ENCODE assay signal across 8 cellular contexts in the genomic region with DNA sequence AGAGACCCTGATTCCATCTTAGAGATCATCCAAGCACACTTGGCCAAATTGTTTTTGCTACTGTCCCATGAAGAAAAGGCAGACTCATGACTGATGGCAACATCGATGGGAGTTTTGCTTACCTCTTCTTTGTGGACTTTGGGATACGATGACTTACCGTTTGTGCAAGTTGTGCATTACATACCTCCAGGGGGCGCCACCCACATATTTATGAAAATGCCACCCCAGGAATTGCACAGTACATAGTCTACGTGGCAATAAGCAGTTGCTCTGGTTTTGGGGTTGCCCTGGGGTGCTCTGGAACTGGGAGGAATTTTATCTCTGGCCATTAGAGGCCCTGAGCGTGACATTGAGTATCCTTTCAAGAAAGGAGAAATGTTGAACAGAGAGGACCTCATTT.
DNase-seq lines count a peak whose midpoint lies in the region; ATAC-seq and TF ChIP-seq lines count a peak whose summit lies in the region.
"Not testable (repeated sequence)": the region's sequence is repeated elsewhere in the genome, so short reads cannot be mapped to it uniquely, and the experiment has no call there.

No MANE protein-coding gene starts in this region.

- not testable (repeated sequence) for H3K9ac ChIP-seq in MM.1S (ENCODE audit: low read length)

- ATAC-seq in RWPE2 (ENCODE audit: low read depth); activated CD8-positive, alpha-beta T cell treated with anti-CD3 and anti-CD28 coated beads, Interleukin-2, amount 10 ng/mL, durations not matched to agents 7 days and 5 days: not testable (repeated sequence)

- TF ChIP-seq CTCF in DOHH2 (IDR thresholded peaks at IDR 0.05; ENCODE audit: low read depth, low read length, poor library complexity, severe bottlenecking) = peak; percentile 62
- peak; percentile 42 for TF ChIP-seq CTCF in MM.1S (IDR thresholded peaks at IDR 0.05; ENCODE audit: low read length)
- TF ChIP-seq CTCF in RWPE2 (IDR thresholded peaks at IDR 0.05; ENCODE audit: poor library complexity, severe bottlenecking) = peak; percentile 35
- peak; percentile 47 for TF ChIP-seq CTCF in MCF 10A (IDR thresholded peaks at IDR 0.05; ENCODE audit: unreplicated experiment)
- peak; percentile 46 for TF ChIP-seq CTCF in hepatocyte (IDR thresholded peaks at IDR 0.05; ENCODE audit: poor library complexity)

- not testable (repeated sequence) for BruUV-seq in MCF 10A (replicated peaks; lab: Mats Ljungman, UMichigan)

- H3F3A ChIP-seq in DOHH2 (ENCODE audit: control insufficient read depth, insufficient read depth); MM.1S (ENCODE audit: insufficient read depth, low read length): not testable (repeated sequence)

- not testable (repeated sequence) for H3K9me3 ChIP-seq in DOHH2 (ENCODE audit: control insufficient read depth, insufficient read depth, low read length); MM.1S (replicated peaks; ENCODE audit: insufficient read depth, low read length); RWPE2 (ENCODE audit: severe bottlenecking); hepatocyte (ENCODE audit: low read depth)

- POLR2A ChIA-PET in activated CD8-positive, alpha-beta T cell treated with anti-CD3 and anti-CD28 coated beads, Interleukin-2, amount 10 ng/mL, durations not matched to agents 7 days and 5 days (lab: Charles Lee); MCF 10A (lab: Yijun Ruan, JAX): not testable (repeated sequence)

- CTCF ChIA-PET in activated CD8-positive, alpha-beta T cell treated with anti-CD3 and anti-CD28 coated beads, Interleukin-2, amount 10 ng/mL, durations not matched to agents 7 days and 5 days (lab: Charles Lee) = not testable (repeated sequence)
- CTCF ChIA-PET in MCF 10A (lab: Yijun Ruan, JAX) = interaction anchor here (0.9 to 1.0 kb wide), 2 partner anchors 135 to 381 kb away, joined by 4 read pairs; no protein-coding TSS in a partner anchor

- H3K9me2 ChIP-seq in DOHH2 (replicated peaks; ENCODE audit: control insufficient read depth, low read length); MM.1S (replicated peaks; ENCODE audit: insufficient read depth, low read length); hepatocyte (replicated peaks; ENCODE audit: insufficient read depth): not testable (repeated sequence)

- not testable (repeated sequence) for H3K36me3 Mint-ChIP-seq in activated CD8-positive, alpha-beta T cell treated with anti-CD3 and anti-CD28 coated beads, Interleukin-2, amount 10 ng/mL, durations not matched to agents 7 days and 5 days (ENCODE audit: low read depth); MCF 10A (ENCODE audit: insufficient read depth, unreplicated experiment)

- H3K4me1 Mint-ChIP-seq in activated CD8-positive, alpha-beta T cell treated with anti-CD3 and anti-CD28 coated beads, Interleukin-2, amount 10 ng/mL, durations not matched to agents 7 days and 5 days (ENCODE audit: low read depth); MCF 10A (ENCODE audit: insufficient read depth, unreplicated experiment): not testable (repeated sequence)

- H2AFZ ChIP-seq in MM.1S (ENCODE audit: low read length); hepatocyte: not testable (repeated sequence)

- not testable (repeated sequence) for H3K36me3 ChIP-seq in DOHH2 (ENCODE audit: control insufficient read depth, low read length); MM.1S (replicated peaks; ENCODE audit: insufficient read depth, low read length); RWPE2 (ENCODE audit: low read depth); hepatocyte (replicated peaks; ENCODE audit: insufficient read depth, low read depth)

- not testable (repeated sequence) for H3K9me3 Mint-ChIP-seq in activated CD8-positive, alpha-beta T cell treated with anti-CD3 and anti-CD28 coated beads, Interleukin-2, amount 10 ng/mL, durations not matched to agents 7 days and 5 days (ENCODE audit: insufficient read depth); MCF 10A (ENCODE audit: unreplicated experiment)

- H3K27me3 Mint-ChIP-seq in activated CD8-positive, alpha-beta T cell treated with anti-CD3 and anti-CD28 coated beads, Interleukin-2, amount 10 ng/mL, durations not matched to agents 7 days and 5 days (ENCODE audit: low read depth) = not testable (repeated sequence)
- H3K27me3 Mint-ChIP-seq in MCF 10A (ENCODE audit: insufficient read depth, unreplicated experiment) = peaks cover 20% of the 10 kb centered on the region

- H3K27me3 ChIP-seq in DOHH2 (ENCODE audit: control insufficient read depth, low read length); MM.1S (replicated peaks; ENCODE audit: insufficient read depth, low read length); RWPE2 (ENCODE audit: insufficient read depth, poor library complexity, severe bottlenecking); hepatocyte: not testable (repeated sequence)

- H3K4me3 Mint-ChIP-seq in activated CD8-positive, alpha-beta T cell treated with anti-CD3 and anti-CD28 coated beads, Interleukin-2, amount 10 ng/mL, durations not matched to agents 7 days and 5 days; MCF 10A (ENCODE audit: unreplicated experiment): not testable (repeated sequence)

- H3K4me1 ChIP-seq in DOHH2 (ENCODE audit: control insufficient read depth, low read length); MM.1S (ENCODE audit: low read length); RWPE2 (ENCODE audit: insufficient read depth, poor library complexity, severe bottlenecking); hepatocyte (ENCODE audit: insufficient read depth): not testable (repeated sequence)

- not testable (repeated sequence) for H3K27ac ChIP-seq in DOHH2 (ENCODE audit: low read depth, low read length); MM.1S (ENCODE audit: low read length); RWPE2 (ENCODE audit: poor library complexity, severe bottlenecking); hepatocyte

- WGBS in hepatocyte (ENCODE audit: low lambda C conversion rate, missing lambda C conversion rate) = 41% methylated on average over 6 of the region's 6 CpGs

- intact Hi-C loops in MCF 10A (cut with micrococcal nuclease) = loop anchor here (1.0 to 5.0 kb wide), 5 partner anchors 137 to 576 kb away; partner anchors contain the start of gene C1GALT1

- peak; percentile 47 for DNase-seq in MM.1S
- not testable (repeated sequence) for DNase-seq in RWPE2 (ENCODE audit: low spot score)
- DNase-seq in activated CD8-positive, alpha-beta T cell treated with anti-CD3 and anti-CD28 coated beads, Interleukin-2, amount 10 ng/mL, durations not matched to agents 7 days and 5 days = peak; percentile 72
- DNase-seq in MCF 10A (ENCODE audit: unreplicated experiment) = peak; percentile 47
- DNase-seq in hepatocyte (ENCODE audit: low spot score) = peak; percentile 61
- DNase-seq in pulmonary artery endothelial cell (ENCODE audit: low read depth, low spot score) = peak; percentile 1
- DNase-seq in stimulated activated naive CD4-positive, alpha-beta T cell treated with Interleukin-2 at 50 U/mL for 16 hours (lab: John Stamatoyannopoulos, UW) = peak; percentile 23

- not testable (repeated sequence) for H3K27ac Mint-ChIP-seq in activated CD8-positive, alpha-beta T cell treated with anti-CD3 and anti-CD28 coated beads, Interleukin-2, amount 10 ng/mL, durations not matched to agents 7 days and 5 days; MCF 10A (ENCODE audit: low read depth, unreplicated experiment)

- H3K4me2 ChIP-seq in DOHH2 (ENCODE audit: low read length); MM.1S (ENCODE audit: low read depth, low read length); hepatocyte: not testable (repeated sequence)

- H3K79me2 ChIP-seq in DOHH2 (ENCODE audit: control insufficient read depth, low read length); MM.1S (ENCODE audit: low read length); hepatocyte: not testable (repeated sequence)

- not testable (repeated sequence) for H3K4me3 ChIP-seq in DOHH2 (ENCODE audit: low read length); MM.1S (ENCODE audit: low read length); RWPE2 (ENCODE audit: severe bottlenecking); hepatocyte

- not testable (repeated sequence) for H4K20me1 ChIP-seq in DOHH2 (ENCODE audit: control insufficient read depth, insufficient read depth, low read depth, low read length); MM.1S (ENCODE audit: insufficient read depth, low read length); hepatocyte (ENCODE audit: insufficient read depth, poor library complexity, severe bottlenecking)
